ENCODE assay signal across 12 cellular contexts in the genomic region with DNA sequence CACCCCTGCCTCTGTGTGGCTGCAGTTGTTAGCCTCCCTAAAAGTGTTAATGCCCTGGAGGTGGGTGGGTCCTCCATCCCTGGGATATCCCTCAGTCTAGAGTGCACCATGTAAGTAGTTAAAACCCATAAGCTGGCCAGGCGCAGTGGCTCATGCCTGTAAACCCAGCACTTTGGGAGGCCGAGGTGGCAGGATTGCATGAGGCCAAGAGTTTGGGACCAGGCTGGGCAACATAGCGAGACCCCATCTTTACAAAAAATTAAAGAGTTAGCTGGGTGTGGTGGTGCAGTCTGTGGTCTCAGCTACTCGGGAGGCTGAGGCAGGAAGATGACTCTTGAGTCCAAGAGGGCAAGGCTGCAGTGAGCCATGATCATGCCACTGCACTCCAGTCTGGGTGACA. TPM values are rescaled to one million over a fixed set of nuclear protein-coding genes. Genes with fewer than 3 reads are reported as not detected.
DNase-seq lines count a peak whose midpoint lies in the region; ATAC-seq and TF ChIP-seq lines count a peak whose summit lies in the region.
"Had no signal": no experiment of that assay in that cellular context is flagged by ENCODE, and none has a peak within 500 bp of the region (broad histone marks: within the 10 kb centered on the region; RNA-seq: fewer than 3 reads in every experiment).

No MANE protein-coding gene starts in this region.

- H3K27me3 ChIP-seq in iPS-20b (ENCODE audit: insufficient read depth, low read length), result no peaks in the 10 kb centered on the region

- DNase-seq in NCI-H82 (lab: John Stamatoyannopoulos, UW) (peak; percentile 40), NCI-H82 treated with DMSO at 0.1 percent for 48 hours (lab: John Stamatoyannopoulos, UW; ENCODE audit: unreplicated experiment) (no peak), WTC11 (ENCODE audit: low spot score) (no peak), T-helper 2 cell (no peak)
- DNase-seq in stimulated activated naive B cell treated with anti-CD40 and anti-IgM and Interleukin-4, amounts not matched to agents 10 μg/mL and 1 μg/mL and 100 μg/mL, for 72 hours, result no peak
- DNase-seq in activated naive CD4-positive, alpha-beta T cell treated with Interleukin-2 at 50 U/mL for 16 hours, result no peak
- DNase-seq: DMS53, GF-D8 had no signal

- H3K9me3 Mint-ChIP-seq in WTC11, result no peaks in the 10 kb centered on the region
- H3K9me3 Mint-ChIP-seq in stimulated activated naive B cell treated with anti-CD40 and anti-IgM and Interleukin-4, amounts not matched to agents 10 μg/mL and 1 μg/mL and 100 μg/mL, for 72 hours, result no peaks in the 10 kb centered on the region

- ATAC-seq in WTC11, result no peak
- ATAC-seq in stimulated activated naive B cell treated with anti-CD40 and anti-IgM and Interleukin-4, amounts not matched to agents 10 μg/mL and 1 μg/mL and 100 μg/mL, for 72 hours (replicated peaks), result no peak

- H3K36me3 ChIP-seq in iPS-20b (ENCODE audit: insufficient read depth, low read depth, low read length), result no peaks in the 10 kb centered on the region

- H3K27ac ChIP-seq in iPS-20b (ENCODE audit: low read length), result no peak overlapping the region
- H3K27ac ChIP-seq: 22Rv1 had no signal

- peaks cover 13% of the 10 kb centered on the region; the same call in 1 of the 2 replicates for H3K4me1 ChIP-seq in iPS-20b (ENCODE audit: insufficient read depth, low read length)

- H3K9ac ChIP-seq in iPS-20b (ENCODE audit: low read depth, low read length), result 0 out of 2 replicates have a peak overlapping the region, but pooled peaks have one; percentile 11

- H3K27ac Mint-ChIP-seq in WTC11, result peak overlapping the region; percentile 98
- H3K27ac Mint-ChIP-seq in stimulated activated naive B cell treated with anti-CD40 and anti-IgM and Interleukin-4, amounts not matched to agents 10 μg/mL and 1 μg/mL and 100 μg/mL, for 72 hours, result no peak overlapping the region

- H3K27me3 Mint-ChIP-seq in WTC11 (ENCODE audit: low read depth), result no peaks in the 10 kb centered on the region
- H3K27me3 Mint-ChIP-seq in stimulated activated naive B cell treated with anti-CD40 and anti-IgM and Interleukin-4, amounts not matched to agents 10 μg/mL and 1 μg/mL and 100 μg/mL, for 72 hours, result peaks cover 6 to 11% of the 10 kb centered on the region in 2 donors

- H3K9me3 ChIP-seq in iPS-20b (ENCODE audit: insufficient read depth, low read depth, low read length), result no peaks in the 10 kb centered on the region

- no peaks in the 10 kb centered on the region for H3K36me3 Mint-ChIP-seq in WTC11
- H3K36me3 Mint-ChIP-seq in stimulated activated naive B cell treated with anti-CD40 and anti-IgM and Interleukin-4, amounts not matched to agents 10 μg/mL and 1 μg/mL and 100 μg/mL, for 72 hours, result no peaks in the 10 kb centered on the region

- POLR2A ChIA-PET in WTC11 (lab: Charles Lee), result no interaction called here

- H3K4me3 ChIP-seq in iPS-20b (ENCODE audit: low read length), result no peak overlapping the region

- H3K4me3 Mint-ChIP-seq in WTC11, result no peak overlapping the region
- no peak overlapping the region for H3K4me3 Mint-ChIP-seq in stimulated activated naive B cell treated with anti-CD40 and anti-IgM and Interleukin-4, amounts not matched to agents 10 μg/mL and 1 μg/mL and 100 μg/mL, for 72 hours

- TF ChIP-seq CTCF in WTC11 (IDR thresholded peaks at IDR 0.05), result no peak

- CTCF ChIA-PET in WTC11 (lab: Charles Lee), result interaction anchor here (0.7 to 6.9 kb wide), 10 partner anchors 14 to 343 kb away, joined by 3 to 121 read pairs (median 4); partner anchors contain the start of genes MYOCOS and PRRC2C

- H3K4me1 Mint-ChIP-seq in WTC11, result peaks cover 43% of the 10 kb centered on the region
- H3K4me1 Mint-ChIP-seq in stimulated activated naive B cell treated with anti-CD40 and anti-IgM and Interleukin-4, amounts not matched to agents 10 μg/mL and 1 μg/mL and 100 μg/mL, for 72 hours, result peaks cover 0 to 8% of the 10 kb centered on the region in 2 donors

TF ChIP-seq in WTC11, 78 proteins besides CTCF, POLR2A, EP300 and RAD21:
- peak; percentile 98 for TF ChIP-seq ZNF121 (CRISPR knock-in tag; IDR thresholded peaks at IDR 0.05)
- no peak for TF ChIP-seq NR2C2 (CRISPR knock-in tag; IDR thresholded peaks at IDR 0.05)

RNA-seq across cellular contexts. Expression of gene MYOC, which starts 10.3 kb away (rescaled TPM):
- not detected in 3 replicates for total RNA-seq in WTC11 (2021)
- total RNA-seq: A673, HT-29 had no signal

RNA-seq across cellular contexts. Expression of gene MYOCOS, which starts 20.2 kb away (rescaled TPM):
- total RNA-seq in WTC11 (2021), result not detected in 3 replicates
- total RNA-seq: HT-29 had no signal
